In genomic region chr20:25477156-25477882, GRCh38 we compare ENCODE assay signal across 31 cellular contexts.
"Had no signal": no experiment of that assay in that cellular context is flagged by ENCODE, and none has a peak within 500 bp of the region (broad histone marks: within the 10 kb centered on the region; RNA-seq: fewer than 3 reads in every experiment).

No MANE protein-coding gene starts in this region.

- H3K9me3 Mint-ChIP-seq: activated CD4-positive, alpha-beta memory T cell treated with anti-CD3 and anti-CD28 coated beads for 36 hours; activated CD4-positive, alpha-beta T cell treated with anti-CD3 and anti-CD28 coated beads, Interleukin-2, amount 10 ng/mL, durations not matched to agents 24 days and 14 days; activated T-cell treated with anti-CD3 and anti-CD28 coated beads, Interleukin-2, amount 50 U/mL, for 24 hours; central memory CD8-positive, alpha-beta T cell; natural killer cell treated with Interleukin-12 subunit alpha and Interleukin-12 subunit beta and Interleukin-15 and Interleukin-18, amount 100 ng/mL, for 72 hours; stimulated activated naive CD8-positive, alpha-beta T cell treated with anti-CD3 and anti-CD28 coated beads, Interleukin-15, Interleukin-2, amounts not matched to agents 100 ng/mL and 50 ng/mL, for 24 hours had no signal

- H3K4me1 Mint-ChIP-seq: activated CD4-positive, alpha-beta T cell treated with anti-CD3 and anti-CD28 coated beads, Interleukin-2, amount 10 ng/mL, durations not matched to agents 24 days and 14 days; central memory CD8-positive, alpha-beta T cell had no signal

- DNase-seq: activated CD4-positive, alpha-beta memory T cell treated with anti-CD3 and anti-CD28 coated beads for 36 hours; activated CD4-positive, alpha-beta T cell treated with anti-CD3 and anti-CD28 coated beads, Interleukin-2, amount 10 ng/mL, durations not matched to agents 24 days and 14 days; activated CD4-positive, CD25-positive, alpha-beta regulatory T cell treated with anti-CD3 and anti-CD28 coated beads, Interleukin-2, amount 50 U/mL, for 72 hours; activated CD8-positive, alpha-beta memory T cell treated with anti-CD3 and anti-CD28 coated beads, Interleukin-2, amount 50 U/mL, for 48 hours; activated gamma-delta T cell; activated naive CD4-positive, alpha-beta T cell treated with anti-CD3 and anti-CD28 coated beads, Interleukin-2, amount 50 U/mL, for 16 hours; activated T-cell treated with anti-CD3 and anti-CD28 coated beads, Interleukin-2, amount 50 U/mL, for 24 hours; amniotic stem cell; effector CD8-positive, alpha-beta T cell; esophagus squamous epithelium; foreskin melanocyte; heart right ventricle; lower lobe of right lung; mesendoderm; pancreas; psoas muscle; stimulated activated CD4-positive, alpha-beta T cell treated with anti-CD3 and anti-CD28 coated beads, Interleukin-12 subunit alpha, Interleukin-12 subunit beta, amount 100 ng/mL, for 4 hours; stimulated activated CD4-positive, alpha-beta T cell treated with anti-CD3 and anti-CD28 coated beads, Interleukin-4, amount 100 ng/mL, for 1 hour; T-helper 2 cell; trophoblast cell; uterus had no signal

- H3K27ac Mint-ChIP-seq: activated CD4-positive, alpha-beta memory T cell treated with anti-CD3 and anti-CD28 coated beads for 36 hours; activated CD4-positive, alpha-beta T cell treated with anti-CD3 and anti-CD28 coated beads, Interleukin-2, amount 10 ng/mL, durations not matched to agents 24 days and 14 days; activated T-cell treated with anti-CD3 and anti-CD28 coated beads, Interleukin-2, amount 50 U/mL, for 24 hours; natural killer cell treated with Interleukin-12 subunit alpha and Interleukin-12 subunit beta and Interleukin-15 and Interleukin-18, amount 100 ng/mL, for 72 hours; stimulated activated naive CD8-positive, alpha-beta T cell treated with anti-CD3 and anti-CD28 coated beads, Interleukin-15, Interleukin-2, amounts not matched to agents 100 ng/mL and 50 ng/mL, for 24 hours had no signal

- H3K4me1 ChIP-seq: breast epithelium, heart right ventricle, left lung, lower lobe of right lung, pancreas, psoas muscle, uterus had no signal

- H3K4me3 Mint-ChIP-seq: activated CD4-positive, alpha-beta memory T cell treated with anti-CD3 and anti-CD28 coated beads for 36 hours; activated CD4-positive, alpha-beta T cell treated with anti-CD3 and anti-CD28 coated beads, Interleukin-2, amount 10 ng/mL, durations not matched to agents 24 days and 14 days; activated T-cell treated with anti-CD3 and anti-CD28 coated beads, Interleukin-2, amount 50 U/mL, for 24 hours; central memory CD8-positive, alpha-beta T cell; natural killer cell treated with Interleukin-12 subunit alpha and Interleukin-12 subunit beta and Interleukin-15 and Interleukin-18, amount 100 ng/mL, for 72 hours; stimulated activated naive CD8-positive, alpha-beta T cell treated with anti-CD3 and anti-CD28 coated beads, Interleukin-15, Interleukin-2, amounts not matched to agents 100 ng/mL and 50 ng/mL, for 24 hours had no signal

- H3K27ac ChIP-seq: breast epithelium, epithelial cell of prostate, esophagus squamous epithelium, heart right ventricle, left lung, lower lobe of right lung, pancreas, psoas muscle, thoracic aorta, uterus had no signal

- H3K27me3 ChIP-seq: breast epithelium, esophagus squamous epithelium, heart right ventricle, left lung, pancreas, uterus had no signal

- H3K4me3 ChIP-seq: breast epithelium, esophagus squamous epithelium, heart right ventricle, left lung, lower lobe of right lung, mucosa of descending colon, pancreas, psoas muscle, thoracic aorta, uterus had no signal

- H3K9me3 ChIP-seq: breast epithelium, esophagus squamous epithelium, heart right ventricle, left lung, lower lobe of right lung, mucosa of descending colon, pancreas, psoas muscle, thoracic aorta, uterus had no signal

- FAIRE-seq: colon, endometrium, pancreas had no signal

- H3K27me3 Mint-ChIP-seq: activated CD4-positive, alpha-beta memory T cell treated with anti-CD3 and anti-CD28 coated beads for 36 hours; activated CD4-positive, alpha-beta T cell treated with anti-CD3 and anti-CD28 coated beads, Interleukin-2, amount 10 ng/mL, durations not matched to agents 24 days and 14 days; activated T-cell treated with anti-CD3 and anti-CD28 coated beads, Interleukin-2, amount 50 U/mL, for 24 hours; central memory CD8-positive, alpha-beta T cell; natural killer cell treated with Interleukin-12 subunit alpha and Interleukin-12 subunit beta and Interleukin-15 and Interleukin-18, amount 100 ng/mL, for 72 hours; stimulated activated naive CD8-positive, alpha-beta T cell treated with anti-CD3 and anti-CD28 coated beads, Interleukin-15, Interleukin-2, amounts not matched to agents 100 ng/mL and 50 ng/mL, for 24 hours had no signal

- ATAC-seq: left lung, mucosa of descending colon, pancreas, psoas muscle had no signal

- H3K36me3 ChIP-seq: breast epithelium, uterus had no signal

- H3K36me3 Mint-ChIP-seq: activated CD4-positive, alpha-beta memory T cell treated with anti-CD3 and anti-CD28 coated beads for 36 hours; natural killer cell treated with Interleukin-12 subunit alpha and Interleukin-12 subunit beta and Interleukin-15 and Interleukin-18, amount 100 ng/mL, for 72 hours had no signal
